In the genomic region with DNA sequence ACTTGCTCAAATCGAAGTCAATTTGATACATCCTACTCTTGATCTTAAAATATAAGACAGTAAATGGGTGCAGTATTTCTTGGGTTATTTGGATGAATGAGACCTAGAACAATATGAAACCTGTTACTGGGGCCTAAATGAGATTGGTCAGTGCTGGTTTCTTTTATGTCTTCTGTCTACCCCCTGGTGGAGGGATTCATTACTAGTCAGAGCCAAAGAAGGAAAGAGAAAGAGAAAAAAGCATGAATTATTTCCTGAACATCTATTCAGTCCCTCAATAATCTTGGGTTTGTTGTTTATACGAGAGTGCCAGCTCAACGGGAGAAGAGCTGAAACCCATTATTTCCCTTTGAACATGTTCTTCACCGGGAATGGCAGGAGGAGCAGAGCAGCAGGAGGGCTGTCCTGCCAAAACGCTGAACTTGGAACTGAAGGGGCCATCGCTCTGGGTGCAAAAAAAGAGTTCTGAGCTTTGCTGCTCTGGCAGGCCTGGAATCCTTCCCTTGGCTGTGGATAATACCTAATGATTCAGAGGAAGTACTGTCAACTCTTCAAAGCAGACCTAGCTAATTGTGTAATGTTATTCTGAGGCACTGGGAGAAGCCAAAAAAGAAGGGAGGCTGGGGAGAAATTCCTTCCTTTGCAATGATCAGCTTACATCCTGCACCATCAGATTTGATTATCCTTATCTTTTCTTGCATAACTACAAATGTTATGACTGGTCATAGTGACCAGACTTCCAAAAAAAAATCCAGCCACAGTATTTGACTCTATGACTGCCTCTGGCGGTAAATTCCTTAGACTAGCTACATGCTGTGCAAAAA, we compare ENCODE assay signal across 8 cellular contexts.
A peak's percentile ranks its signal among the peaks of the same experiment; 100 is the strongest.
DNase-seq lines count a peak whose midpoint lies in the region; ATAC-seq lines count a peak whose summit lies in the region.

No MANE protein-coding gene starts in this region.

- H3K79me1 ChIP-seq in mesendoderm (ENCODE audit: low read length), result no peaks in the 10 kb centered on the region

- no peak overlapping the region for H3K56ac ChIP-seq in mesendoderm (ENCODE audit: low read length)

- peak; percentile 88 for ATAC-seq in HG02642 (IDR thresholded peaks at IDR 0.05; ENCODE audit: poor library complexity, unreplicated experiment)

- H3K4me3 ChIP-seq in mesendoderm (ENCODE audit: low read length), result no peak overlapping the region

- H3K18ac ChIP-seq in mesendoderm (ENCODE audit: low read length), result no peak overlapping the region

- H4K8ac ChIP-seq in mesendoderm (ENCODE audit: low read depth, low read length), result no peak overlapping the region

- no peak overlapping the region for H2BK15ac ChIP-seq in mesendoderm (replicated peaks; ENCODE audit: low read depth)

- no peak overlapping the region for H2AK5ac ChIP-seq in mesendoderm (ENCODE audit: low read length)

- no peak overlapping the region for H3K27ac ChIP-seq in mesendoderm (ENCODE audit: low read depth, low read length)

- no peak overlapping the region for H3K9ac ChIP-seq in mesendoderm (ENCODE audit: low read length)

- H2BK120ac ChIP-seq in mesendoderm (ENCODE audit: low read depth, low read length), result no peak overlapping the region

- no peak overlapping the region for H3K4ac ChIP-seq in mesendoderm (ENCODE audit: low read depth, low read length)

- H4K5ac ChIP-seq in mesendoderm (ENCODE audit: low read length), result no peak overlapping the region

- H2BK5ac ChIP-seq in mesendoderm (ENCODE audit: low read length), result no peak overlapping the region

- no peak overlapping the region for H3K4me2 ChIP-seq in mesendoderm (ENCODE audit: low read length)

- no peaks in the 10 kb centered on the region for H3K27me3 ChIP-seq in mesendoderm (ENCODE audit: insufficient read depth, low read length, poor library complexity)

- H3K79me2 ChIP-seq in mesendoderm (ENCODE audit: control insufficient read depth, insufficient read depth, low read length), result no peaks in the 10 kb centered on the region

- DNase-seq in NCI-H2196 (lab: John Stamatoyannopoulos, UW; ENCODE audit: unreplicated experiment) (peak; percentile 16), NCI-H2196 treated with DMSO at 0.1 percent for 48 hours (lab: John Stamatoyannopoulos, UW; ENCODE audit: unreplicated experiment) (no peak), NCI-H460 (ENCODE audit: extremely low read depth, low read depth) (peak; percentile 21), dermis blood vessel endothelial cell (peak; percentile 90), mesendoderm (peak; percentile 50), NCI-H128 (lab: John Stamatoyannopoulos, UW; ENCODE audit: unreplicated experiment) (no peak), T-helper 2 cell (no peak)

- no CpG with 5 or more reads among the region's 7 CpGs for WGBS in mesendoderm (ENCODE audit: extremely low coverage, insufficient coverage, low lambda C conversion rate)

- no peak overlapping the region for H3K23ac ChIP-seq in mesendoderm (ENCODE audit: low read length)

- no peaks in the 10 kb centered on the region for H3K4me1 ChIP-seq in mesendoderm (ENCODE audit: control insufficient read depth, low read depth, low read length)

- H3K36me3 ChIP-seq in mesendoderm (ENCODE audit: control insufficient read depth, insufficient read depth, low read length), result no peaks in the 10 kb centered on the region

Comparison
In these comparisons a context has a peak if more than half of its experiments do, and no peak if none do; other contexts are left out.
1. DNase-seq: peak in NCI-H2196 (single experiment), NCI-H460 (single experiment), dermis blood vessel endothelial cell (single experiment) and mesendoderm (single experiment); none in NCI-H2196 treated with DMSO at 0.1 percent for 48 hours (single experiment), NCI-H128 (single experiment) and T-helper 2 cell (0 of 5).